Comparison of ENCODE assay signal across 17 cellular contexts in genomic region chr5:478355-478981, GRCh38. TPM values are rescaled to one million over a fixed set of nuclear protein-coding genes. Genes with fewer than 3 reads are reported as not detected.
A peak's percentile ranks its signal among the peaks of the same experiment; 100 is the strongest.
DNase-seq lines count a peak whose midpoint lies in the region; ATAC-seq, FAIRE-seq and TF ChIP-seq lines count a peak whose summit lies in the region.
"Had no signal": no experiment of that assay in that cellular context is flagged by ENCODE, and none has a peak within 500 bp of the region (broad histone marks: within the 10 kb centered on the region; RNA-seq: fewer than 3 reads in every experiment).

No MANE protein-coding gene starts in this region.

- H3K27ac ChIP-seq in HepG2 (ENCODE audit: extremely low read length, insufficient read depth, low read length) (no peak overlapping the region), right lobe of liver (no peak overlapping the region), osteoblast (ENCODE audit: low read depth, low read length) (no peak overlapping the region)
- H3K27ac ChIP-seq: C4-2B had no signal

- no peak for FAIRE-seq in HepG2 (lab: Jason Lieb, UNC)
- FAIRE-seq: D721Med, G401.6, GM12892, GM18507, H54 had no signal

- in situ Hi-C loops in HepG2 (cut with HindIII; ENCODE audit: extremely low pct_ligation_motif_present, low pct_unique_long_range_greater_than_20kb) = no loop called here

- H3K79me2 ChIP-seq in HepG2 (ENCODE audit: insufficient read depth, low read length) (no peaks in the 10 kb centered on the region), osteoblast (ENCODE audit: insufficient read depth, low read length) (no peaks in the 10 kb centered on the region)

- TF ChIP-seq EP300 in HepG2 (IDR thresholded peaks at IDR 0.05; ENCODE audit: low read depth in 2 of 2, low read length in 2 of 2) (no peak), HepG2 (CRISPR knock-in tag; IDR thresholded peaks at IDR 0.05; ENCODE audit: borderline replicate concordance) (no peak)

- TF ChIP-seq CTCF in HepG2 (CRISPR knock-in tag; IDR thresholded peaks at IDR 0.05) = no peak
- TF ChIP-seq CTCF in right lobe of liver (IDR thresholded peaks at IDR 0.05) = no peak
- no peak for TF ChIP-seq CTCF in osteoblast (IDR thresholded peaks at IDR 0.05; ENCODE audit: extremely low read depth, low read depth, low read length)

- WGBS in HepG2 (ENCODE audit: low lambda C conversion rate) = 0% methylated on average over 2 of the region's 20 CpGs
- 58% methylated on average over 7 of the region's 20 CpGs for WGBS in right lobe of liver (ENCODE audit: insufficient coverage, low coverage, low lambda C conversion rate, missing lambda C conversion rate)

- no peak overlapping the region for H3K4me3 ChIP-seq in HepG2 (replicated peaks in 1 of 3; ENCODE audit: insufficient read depth in 1 of 3, low read depth in 2 of 3, low read length in 3 of 3)
- H3K4me3 ChIP-seq in right lobe of liver = no peak overlapping the region
- no peak overlapping the region for H3K4me3 ChIP-seq in osteoblast (ENCODE audit: insufficient read depth, low read length)
- H3K4me3 ChIP-seq: GM23338 had no signal

- intact Hi-C loops in HepG2 (cut with micrococcal nuclease; ENCODE audit: unreplicated experiment) (no loop called here), right lobe of liver (cut with DNase I) (no loop called here)

- ATAC-seq in HepG2 = no peak
- no peak for ATAC-seq in right lobe of liver
- ATAC-seq: GM23338, HCT116 had no signal

- POLR2A ChIA-PET in HepG2 (lab: Yijun Ruan, JAX) = no interaction called here

- H3K27me3 ChIP-seq in HepG2 (ENCODE audit: control insufficient read depth in 1 of 2, insufficient read depth in 2 of 2, low read length in 2 of 2) (peaks cover 21 to 83% of the 10 kb centered on the region in 2 experiments), right lobe of liver (no peaks in the 10 kb centered on the region), osteoblast (ENCODE audit: insufficient read depth, low read length) (peaks cover 41% of the 10 kb centered on the region)

- no peaks in the 10 kb centered on the region; a peak in 1 of 5 replicates for H3K36me3 ChIP-seq in HepG2 (replicated peaks in 1 of 2; ENCODE audit: control insufficient read depth in 1 of 2, insufficient read depth in 2 of 2, low read length in 2 of 2)
- no peaks in the 10 kb centered on the region for H3K36me3 ChIP-seq in right lobe of liver
- H3K36me3 ChIP-seq in osteoblast (ENCODE audit: insufficient read depth, low read length) = no peaks in the 10 kb centered on the region

- TF ChIP-seq POLR2A in HepG2 (IDR thresholded peaks at IDR 0.05; ENCODE audit: insufficient read depth in 1 of 2, low read depth in 2 of 2, low read length in 2 of 2) = no peak
- no peak for TF ChIP-seq POLR2A in right lobe of liver (IDR thresholded peaks at IDR 0.05)

- H2AFZ ChIP-seq in HepG2 (ENCODE audit: low read length) (no peak overlapping the region), osteoblast (ENCODE audit: low read length) (no peak overlapping the region)
- H2AFZ ChIP-seq: GM23338 had no signal

- no TSS peak for BruUV-seq in HepG2 (replicated peaks; lab: Mats Ljungman, UMichigan)

- H3K9ac ChIP-seq in HepG2 (ENCODE audit: insufficient read depth, low read depth, low read length) = no peak overlapping the region

- no peak for DNase-seq in HepG2 (ENCODE audit: low spot score)
- no peak for DNase-seq in right lobe of liver
- peak; percentile 79 for DNase-seq in osteoblast (ENCODE audit: insufficient read length, low spot score, missing footprints)
- DNase-seq in HuH-7 (ENCODE audit: low spot score) = no peak
- no peak for DNase-seq in SHP77 treated with DMSO at 0.1 percent for 48 hours (lab: John Stamatoyannopoulos, UW)
- DNase-seq in HuH-7.5 (ENCODE audit: low spot score) = no peak
- DNase-seq: Caco-2; CD4-positive, alpha-beta T cell had no signal

- H4K20me1 ChIP-seq in HepG2 (ENCODE audit: insufficient read depth, low read length) (no peaks in the 10 kb centered on the region), osteoblast (ENCODE audit: insufficient read depth, low read length) (peaks cover 21% of the 10 kb centered on the region)

- H3K9me3 ChIP-seq in HepG2 (ENCODE audit: low read length) = no peaks in the 10 kb centered on the region
- no peaks in the 10 kb centered on the region for H3K9me3 ChIP-seq in right lobe of liver
- H3K9me3 ChIP-seq in osteoblast (ENCODE audit: low read depth, low read length) = no peaks in the 10 kb centered on the region
- H3K9me3 ChIP-seq: Caco-2 had no signal

- H3K4me2 ChIP-seq in HepG2 (ENCODE audit: low read depth, low read length) (no peak overlapping the region), osteoblast (ENCODE audit: insufficient read depth, low read length) (no peak overlapping the region)
- H3K4me2 ChIP-seq: GM23338 had no signal

- H3K4me1 ChIP-seq in HepG2 (ENCODE audit: insufficient read depth, low read length) = peaks cover 15% of the 10 kb centered on the region
- H3K4me1 ChIP-seq in right lobe of liver = peaks cover 0 to 10% (median 2%) of the 10 kb centered on the region in 4 donors
- H3K4me1 ChIP-seq in osteoblast (ENCODE audit: insufficient read depth, low read length) = no peaks in the 10 kb centered on the region
- H3K4me1 ChIP-seq: Caco-2 had no signal

- CTCF ChIA-PET in HepG2 (lab: Yijun Ruan, JAX; ENCODE audit: low intra/inter-chr PET ratio, low total read pairs) = no interaction called here

- TF ChIP-seq RAD21 in HepG2 (CRISPR knock-in tag; IDR thresholded peaks at IDR 0.05) = no peak

TF ChIP-seq in HepG2, 621 proteins besides CTCF, POLR2A, EP300 and RAD21 (continues in another document):
- no peak for TF ChIP-seq POLR2AphosphoS5 (IDR thresholded peaks at IDR 0.05; ENCODE audit: low read depth, low read length)
- peak; percentile 3 for TF ChIP-seq AGO2 (optimal IDR thresholded peaks at IDR 0.05; ENCODE audit: low read depth, low read length)
- no peak for TF ChIP-seq HES4 (CRISPR knock-in tag; IDR thresholded peaks at IDR 0.05; ENCODE audit: borderline replicate concordance)

TF ChIP-seq in PFSK-1, 5 proteins besides CTCF, POLR2A, EP300 and RAD21:
- TF ChIP-seq TAF1 (IDR thresholded peaks at IDR 0.05; ENCODE audit: borderline replicate concordance, insufficient read depth, low read length) = no peak
- 0 out of 2 replicates have a peak, but pooled peaks have one; percentile 2 for TF ChIP-seq POLR2AphosphoS5 (IDR thresholded peaks at IDR 0.05; ENCODE audit: low read depth, low read length)

RNA-seq across cellular contexts. Expression of gene EXOC3, which starts 35.5 kb away (rescaled TPM):
- 16.0 and 20.5 TPM in 2 replicates for total RNA-seq in HepG2 (2016; rRNA removed; fragmentation: Illumina TruSeq; extraction: Trizol)
- 7.2 and 7.9 TPM in 2 replicates for total RNA-seq in HepG2 (2016; cell fraction: cytosol; rRNA removed; fragmentation: Illumina TruSeq; extraction: Trizol; ENCODE audit: low read depth)
- 14.6 and 19.5 TPM in 2 replicates for total RNA-seq in HepG2 (2016; cell fraction: insoluble cytoplasmic fraction; rRNA removed; fragmentation: Illumina TruSeq; extraction: Trizol)
- total RNA-seq in HepG2 (2016; cell fraction: membrane; rRNA removed; fragmentation: Illumina TruSeq; extraction: Trizol) = 13.8 and 14.1 TPM in 2 replicates
- 11.2 and 13.3 TPM in 2 replicates for total RNA-seq in HepG2 (2016; cell fraction: nucleus; rRNA removed; fragmentation: Illumina TruSeq; extraction: Trizol)
- 9.2 and 11.8 TPM in 2 replicates for polyA plus RNA-seq in HepG2 (2011; rRNA removed)
- polyA plus RNA-seq in HepG2 (2011; cell fraction: cytosol; rRNA removed) = 6.8 and 8.3 TPM in 2 replicates
- 26.9 and 28.5 TPM in 2 replicates for polyA plus RNA-seq in HepG2 (2011; cell fraction: nucleus; rRNA removed)
- 14.6 and 15.2 TPM in 2 replicates for polyA plus RNA-seq in HepG2 (2012)
- 5.5 and 5.9 TPM in 2 replicates for polyA plus RNA-seq in HepG2 (2016; cell fraction: cytosol; fragmentation: Illumina TruSeq; extraction: Trizol; ENCODE audit: low read depth)
- 14.3 and 16.5 TPM in 2 replicates for polyA plus RNA-seq in HepG2 (2016; cell fraction: insoluble cytoplasmic fraction; fragmentation: Illumina TruSeq; extraction: Trizol; ENCODE audit: low read depth)
- 7.8 and 8.8 TPM in 2 replicates for polyA plus RNA-seq in HepG2 (2016; cell fraction: membrane; fragmentation: Illumina TruSeq; extraction: Trizol; ENCODE audit: low read depth)
- polyA plus RNA-seq in HepG2 (2016; cell fraction: nucleus; fragmentation: Illumina TruSeq; extraction: Trizol; ENCODE audit: insufficient read depth, low read depth) = 28.1 and 32.7 TPM in 2 replicates
- polyA minus RNA-seq in HepG2 (2011; rRNA and poly(A)+ RNA removed; ENCODE audit: low replicate concordance) = 15.9 and 55.4 TPM in 2 replicates
- 6.1 and 7.2 TPM in 2 replicates for polyA minus RNA-seq in HepG2 (2011; cell fraction: cytosol; rRNA and poly(A)+ RNA removed)
- polyA minus RNA-seq in HepG2 (2011; cell fraction: nucleus; rRNA and poly(A)+ RNA removed) = 12.9 and 14.2 TPM in 2 replicates
- total RNA-seq in right lobe of liver = 10 to 100 TPM; 14.6 to 24.3 (median 20.0) TPM
- 50.7 TPM for polyA plus RNA-seq in PFSK-1 (2012; ENCODE audit: insufficient read length, low read depth)
- total RNA-seq in osteoblast = 39.8 and 49.2 TPM in 2 replicates

RNA-seq across cellular contexts. Expression of gene SLC9A3, which starts 45.8 kb away (rescaled TPM):
- total RNA-seq in HepG2 (2016; rRNA removed; fragmentation: Illumina TruSeq; extraction: Trizol) = 1.2 and 1.8 TPM in 2 replicates
- 0.30 and 0.35 TPM in 2 replicates for total RNA-seq in HepG2 (2016; cell fraction: cytosol; rRNA removed; fragmentation: Illumina TruSeq; extraction: Trizol; ENCODE audit: low read depth)
- 1.3 and 1.6 TPM in 2 replicates for total RNA-seq in HepG2 (2016; cell fraction: insoluble cytoplasmic fraction; rRNA removed; fragmentation: Illumina TruSeq; extraction: Trizol)
- total RNA-seq in HepG2 (2016; cell fraction: membrane; rRNA removed; fragmentation: Illumina TruSeq; extraction: Trizol) = 1.5 and 1.9 TPM in 2 replicates
- 1.1 and 1.2 TPM in 2 replicates for total RNA-seq in HepG2 (2016; cell fraction: nucleus; rRNA removed; fragmentation: Illumina TruSeq; extraction: Trizol)
- 1.5 and 1.9 TPM in 2 replicates for polyA plus RNA-seq in HepG2 (2011; rRNA removed)
- 1.4 TPM in 2 replicates for polyA plus RNA-seq in HepG2 (2011; cell fraction: cytosol; rRNA removed)
- 2.2 and 2.4 TPM in 2 replicates for polyA plus RNA-seq in HepG2 (2011; cell fraction: nucleus; rRNA removed)
- polyA plus RNA-seq in HepG2 (2012) = 1.1 and 1.4 TPM in 2 replicates
- 0.37 and 0.43 TPM in 2 replicates for polyA plus RNA-seq in HepG2 (2016; cell fraction: cytosol; fragmentation: Illumina TruSeq; extraction: Trizol; ENCODE audit: low read depth)
- polyA plus RNA-seq in HepG2 (2016; cell fraction: insoluble cytoplasmic fraction; fragmentation: Illumina TruSeq; extraction: Trizol; ENCODE audit: low read depth) = 1.7 and 1.8 TPM in 2 replicates
- 1.4 and 1.6 TPM in 2 replicates for polyA plus RNA-seq in HepG2 (2016; cell fraction: membrane; fragmentation: Illumina TruSeq; extraction: Trizol; ENCODE audit: low read depth)
- polyA plus RNA-seq in HepG2 (2016; cell fraction: nucleus; fragmentation: Illumina TruSeq; extraction: Trizol; ENCODE audit: insufficient read depth, low read depth) = 1.9 and 2.4 TPM in 2 replicates
- polyA minus RNA-seq in HepG2 (2011; rRNA and poly(A)+ RNA removed; ENCODE audit: low replicate concordance) = 0.76 and 1.0 TPM in 2 replicates
- polyA minus RNA-seq in HepG2 (2011; cell fraction: cytosol; rRNA and poly(A)+ RNA removed) = 0.35 and 0.49 TPM in 2 replicates
- 0.99 and 1.0 TPM in 2 replicates for polyA minus RNA-seq in HepG2 (2011; cell fraction: nucleus; rRNA and poly(A)+ RNA removed)
- total RNA-seq in right lobe of liver = 1 to 10 TPM in 2 of 6 experiments, under 1 TPM in 4; 0.32 to 1.8 (median 0.46) TPM
- 2.7 TPM for polyA plus RNA-seq in PFSK-1 (2012; ENCODE audit: insufficient read length, low read depth)
- 1.2 and 1.4 TPM in 2 replicates for total RNA-seq in osteoblast
